In the genomic region with DNA sequence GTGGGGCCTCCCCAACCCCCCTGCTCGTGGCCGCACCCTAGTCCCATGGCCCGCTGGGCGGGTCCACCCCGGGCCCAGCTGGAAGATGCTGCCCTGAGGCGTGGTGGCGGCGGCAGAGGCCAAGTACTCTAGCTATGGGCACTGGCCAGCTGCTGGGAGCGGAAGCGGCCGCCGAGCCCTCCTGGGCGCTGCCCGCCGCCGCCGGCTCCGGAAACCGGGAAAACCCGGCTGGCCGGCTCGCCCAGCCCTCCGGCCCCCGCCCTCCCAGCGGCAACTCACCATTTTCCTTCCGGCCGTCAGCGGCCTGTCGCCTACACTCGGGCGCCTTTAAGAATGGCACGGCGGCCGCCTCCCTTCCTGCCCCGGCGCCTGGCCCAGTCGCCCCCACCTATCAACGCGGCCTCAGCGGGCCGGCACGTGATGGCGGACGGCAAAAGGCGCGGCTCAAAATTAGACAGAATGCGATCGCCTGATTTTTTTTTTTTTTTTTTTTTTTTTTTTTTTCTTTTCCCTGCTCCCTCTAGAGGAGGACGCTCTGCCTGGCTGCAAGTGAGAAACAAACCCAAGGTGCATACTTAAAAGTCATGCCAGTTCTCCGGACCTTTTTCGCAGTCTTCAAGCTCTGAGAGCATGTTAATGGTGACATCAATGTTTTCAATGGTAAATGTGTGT, we compare ENCODE assay signal across 8 cellular contexts. TPM values are rescaled to one million over a fixed set of nuclear protein-coding genes. Genes with fewer than 3 reads are reported as not detected.
A peak's percentile ranks its signal among the peaks of the same experiment; 100 is the strongest.
DNase-seq lines count a peak whose midpoint lies in the region; ATAC-seq and TF ChIP-seq lines count a peak whose summit lies in the region.

A gene (minus strand): TSS at position 335 of the 672 bp plus-strand sequence. CDS start 53 bp downstream, at position 282.

- no peaks in the 10 kb centered on the region; the same call in 1 of the 2 replicates for H3K4me1 ChIP-seq in BE2C

- ATAC-seq in HG03439 (IDR thresholded peaks at IDR 0.05; ENCODE audit: unreplicated experiment), result peak; percentile 92

- H3K36me3 ChIP-seq in BE2C, result no peaks in the 10 kb centered on the region

- H3K4me3 ChIP-seq in BE2C (ENCODE audit: low read depth, low read length), result peak within 1 kb of the TSS; percentile 76

- no peaks in the 10 kb centered on the region for H3K9me3 ChIP-seq in BE2C

- no peaks in the 10 kb centered on the region for H3K27me3 ChIP-seq in BE2C

- DNase-seq in BE2C (peak; percentile 91), NCI-H510A (lab: John Stamatoyannopoulos, UW) (peak; percentile 87), cerebellum (ENCODE audit: low spot score) (peak; percentile 90), kidney glomerular epithelial cell (lab: John Stamatoyannopoulos, UW) (peak; percentile 84)
- DNase-seq in activated CD4-positive, alpha-beta T cell treated with anti-CD3 and anti-CD28 coated beads for 1 hour, result peak; percentile 80
- DNase-seq in stimulated activated CD4-positive, alpha-beta T cell treated with anti-CD3 and anti-CD28 coated beads, Interleukin-1b, Interleukin-23, amount 100 ng/mL, for 1 hour (ENCODE audit: low read depth in 2 of 2), result peak; percentile 70 to 74

- TF ChIP-seq CTCF in BE2C (IDR thresholded peaks at IDR 0.05; ENCODE audit: low read depth, low read length), result peak; percentile 61

- peak; percentile 90 for TF ChIP-seq POLR2A in GM19193 (IDR thresholded peaks at IDR 0.05; ENCODE audit: extremely low read depth, insufficient read depth, insufficient read length)

RNA-seq across cellular contexts. Expression of the gene that starts here (rescaled TPM):
- 38.0 TPM for polyA plus RNA-seq in BE2C (2012; ENCODE audit: insufficient read depth, insufficient read length, low read depth)
- total RNA-seq in cerebellum, result 128 TPM

Comparison
In these comparisons a context has a peak if more than half of its experiments do, and no peak if none do; other contexts are left out.
1. Peak in every context shown above with its lines: DNase-seq, ATAC-seq and H3K4me3 ChIP-seq.